8 cellular contexts compared by ENCODE assay signal in genomic region chr12:122979001-122979907, GRCh38. TPM values are rescaled to one million over a fixed set of nuclear protein-coding genes. Genes with fewer than 3 reads are reported as not detected.
DNase-seq lines count a peak whose midpoint lies in the region; ATAC-seq, FAIRE-seq and TF ChIP-seq lines count a peak whose summit lies in the region.

No MANE protein-coding gene starts in this region.

- intact Hi-C loops in MCF 10A (cut with micrococcal nuclease), result no loop called here

- CTCF ChIA-PET in A549 (lab: Yijun Ruan, JAX) (interaction anchor here (0.6 to 1.5 kb wide), 5 partner anchors 26 to 757 kb away, joined by 3 to 10 read pairs (median 4); partner anchors contain the start of gene PITPNM2), MCF 10A (lab: Yijun Ruan, JAX) (interaction anchor here (0.6 to 1.8 kb wide), 5 partner anchors 11 to 506 kb away, joined by 3 to 6 read pairs (median 3); no protein-coding TSS in a partner anchor)

- H3K9me3 ChIP-seq in A549, result no peaks in the 10 kb centered on the region
- H3K9me3 ChIP-seq in HUES6 (ENCODE audit: control insufficient read depth, insufficient read depth, low read depth, low read length), result no peaks in the 10 kb centered on the region
- H3K9me3 ChIP-seq in mononuclear cell (ENCODE audit: low read depth, low read length), result no peaks in the 10 kb centered on the region

- no peak for DNase-seq in A549 (ENCODE audit: low read depth in 1 of 2, low spot score in 1 of 2)
- DNase-seq in MCF 10A (ENCODE audit: unreplicated experiment), result no peak
- no peak for DNase-seq in NCI-H1694 (lab: John Stamatoyannopoulos, UW)
- no peak for DNase-seq in NCI-H2171 (lab: John Stamatoyannopoulos, UW)
- DNase-seq in HuH-7.5 (ENCODE audit: low spot score), result no peak

- peak overlapping the region; percentile 95 for H3K9ac ChIP-seq in HUES6 (ENCODE audit: low read length)

- peaks cover 10% of the 10 kb centered on the region for H3K4me1 Mint-ChIP-seq in MCF 10A (ENCODE audit: insufficient read depth, unreplicated experiment)

- no peak for TF ChIP-seq EP300 in A549 (IDR thresholded peaks at IDR 0.05)

- H3K27me3 Mint-ChIP-seq in MCF 10A (ENCODE audit: insufficient read depth, unreplicated experiment), result no peaks in the 10 kb centered on the region

- no peak for TF ChIP-seq POLR2A in A549 (IDR thresholded peaks at IDR 0.05; ENCODE audit: low read length)

- no TSS peak for BruUV-seq in MCF 10A (replicated peaks; lab: Mats Ljungman, UMichigan)

- POLR2A ChIA-PET in A549 (lab: Yijun Ruan, JAX) (interaction anchor here (2.3 kb wide), 1 partner anchor 254 kb away, joined by 12 read pairs; the partner anchor contains the start of genes MPHOSPH9 and MTRFR), MCF 10A (lab: Yijun Ruan, JAX) (interaction anchor here (0.7 to 1.6 kb wide), 11 partner anchors 11 to 259 kb away, joined by 3 to 15 read pairs (median 3); partner anchors contain the start of genes ABCB9, MPHOSPH9, MTRFR and PITPNM2)

- peaks cover 35% of the 10 kb centered on the region for H3K36me3 Mint-ChIP-seq in MCF 10A (ENCODE audit: insufficient read depth, unreplicated experiment)

- no peak for TF ChIP-seq RAD21 in A549 (conservative IDR thresholded peaks at IDR 0.05 in 1 of 2, IDR thresholded peaks at IDR 0.05 in 1 of 2)

- ATAC-seq in A549, result no peak
- ATAC-seq in esophagus mucosa, result no peak

- peaks cover 26% of the 10 kb centered on the region for H3K36me3 ChIP-seq in HUES6 (ENCODE audit: control insufficient read depth, insufficient read depth, low read length)

- WGBS in A549 (ENCODE audit: missing lambda C conversion rate), result 82% methylated on average over 26 of the region's 28 CpGs

- H3K27ac ChIP-seq in A549 (peak overlapping the region; percentile 92 to 99), HUES6 (ENCODE audit: low read depth, low read length) (peak overlapping the region; percentile 91; the same call in 1 of the 2 replicates)

- H3K4me3 ChIP-seq in A549 (peak overlapping the region; percentile 69), HUES6 (ENCODE audit: low read depth, low read length) (peak overlapping the region; percentile 89), mononuclear cell (ENCODE audit: low read length) (peak overlapping the region; percentile 80)

- no peaks in the 10 kb centered on the region for H3K9me3 Mint-ChIP-seq in MCF 10A (ENCODE audit: unreplicated experiment)

- H3K4me1 ChIP-seq in A549, result peaks cover 25% of the 10 kb centered on the region
- H3K4me1 ChIP-seq in HUES6 (ENCODE audit: control insufficient read depth, insufficient read depth, low read length), result peaks cover 28% of the 10 kb centered on the region
- peaks cover 69% of the 10 kb centered on the region for H3K4me1 ChIP-seq in mononuclear cell (ENCODE audit: insufficient read depth, low read length)

- H3K27me3 ChIP-seq in HUES6 (ENCODE audit: control insufficient read depth, insufficient read depth, low read length) (no peaks in the 10 kb centered on the region), mononuclear cell (ENCODE audit: insufficient read depth, low read length) (no peaks in the 10 kb centered on the region)

- H3K4me2 ChIP-seq in A549, result peak overlapping the region; percentile 85

- no peak overlapping the region for H3K27ac Mint-ChIP-seq in MCF 10A (ENCODE audit: low read depth, unreplicated experiment)

- H3K4me3 Mint-ChIP-seq in MCF 10A (ENCODE audit: unreplicated experiment), result peak overlapping the region; percentile 85

- TF ChIP-seq CTCF in A549 (IDR thresholded peaks at IDR 0.05) (no peak), MCF 10A (IDR thresholded peaks at IDR 0.05; ENCODE audit: unreplicated experiment) (no peak)

- FAIRE-seq in A549 (lab: Jason Lieb, UNC), result no peak

TF ChIP-seq in A549, 52 proteins besides CTCF, POLR2A, EP300 and RAD21:
- no peak for TF ChIP-seq USF2 (IDR thresholded peaks at IDR 0.05)

RNA-seq across cellular contexts. Expression of gene ARL6IP4, which starts 1.2 kb away (rescaled TPM):
- 152 and 209 TPM in 2 replicates for polyA plus RNA-seq in A549 (2011; rRNA removed)
- 289 and 369 TPM in 2 replicates for polyA plus RNA-seq in A549 (2012; cell fraction: cytosol; rRNA removed)
- 208 and 222 TPM in 2 replicates for polyA plus RNA-seq in A549 (2012; cell fraction: nucleus; rRNA removed)
- 196 to 211 TPM (median 208 TPM) in 3 replicates for polyA plus RNA-seq in A549 (2017; fragmentation: RNase III; extraction: RNeasy Plus Mini Kit Qiagen cat#74134 plus additional on column Dnase treatment)
- 39.6 and 41.8 TPM in 2 replicates for polyA minus RNA-seq in A549 (2011; rRNA and poly(A)+ RNA removed)
- 198 and 238 TPM in 2 replicates for total RNA-seq in MCF 10A (2022)
- total RNA-seq in mononuclear cell, result 123 TPM
- total RNA-seq in esophagus mucosa, result 134 TPM

RNA-seq across cellular contexts. Expression of gene OGFOD2, which starts 4.2 kb away (rescaled TPM):
- polyA plus RNA-seq in A549 (2011; rRNA removed) (11.0 and 11.8 TPM in 2 replicates), A549 (2017; fragmentation: RNase III; extraction: RNeasy Plus Mini Kit Qiagen cat#74134 plus additional on column Dnase treatment) (15.7 to 18.2 TPM (median 17.5 TPM) in 3 replicates)
- 26.7 and 34.0 TPM in 2 replicates for polyA plus RNA-seq in A549 (2012; cell fraction: cytosol; rRNA removed)
- polyA plus RNA-seq in A549 (2012; cell fraction: nucleus; rRNA removed), result 88.1 and 96.6 TPM in 2 replicates
- 17.6 and 21.3 TPM in 2 replicates for polyA minus RNA-seq in A549 (2011; rRNA and poly(A)+ RNA removed)
- total RNA-seq in MCF 10A (2022) (17.5 and 22.5 TPM in 2 replicates), mononuclear cell (4.5 TPM), esophagus mucosa (14.7 TPM)

RNA-seq across cellular contexts. Expression of gene ABCB9, which starts 13.0 kb away (rescaled TPM):
- polyA plus RNA-seq in A549 (2011; rRNA removed), result 2.7 and 3.1 TPM in 2 replicates
- polyA plus RNA-seq in A549 (2012; cell fraction: cytosol; rRNA removed), result 4.5 and 6.7 TPM in 2 replicates
- 13.3 and 15.2 TPM in 2 replicates for polyA plus RNA-seq in A549 (2012; cell fraction: nucleus; rRNA removed)
- 4.8 to 5.8 TPM (median 5.0 TPM) in 3 replicates for polyA plus RNA-seq in A549 (2017; fragmentation: RNase III; extraction: RNeasy Plus Mini Kit Qiagen cat#74134 plus additional on column Dnase treatment)
- polyA minus RNA-seq in A549 (2011; rRNA and poly(A)+ RNA removed), result 10.3 and 10.5 TPM in 2 replicates
- 1.6 and 3.2 TPM in 2 replicates for total RNA-seq in MCF 10A (2022)
- total RNA-seq in mononuclear cell, result 2.1 TPM
- total RNA-seq in esophagus mucosa, result 4.9 TPM
